In genomic region chr9:138119202-138120027, GRCh38 we compare ENCODE assay signal across 21 cellular contexts.
DNase-seq lines count a peak whose midpoint lies in the region; FAIRE-seq and TF ChIP-seq lines count a peak whose summit lies in the region.
"Had no signal": no experiment of that assay in that cellular context is flagged by ENCODE, and none has a peak within 500 bp of the region (broad histone marks: within the 10 kb centered on the region; RNA-seq: fewer than 3 reads in every experiment).

No MANE protein-coding gene starts in this region.

- H3K4me1 ChIP-seq in BLaER1, result peaks cover 38% of the 10 kb centered on the region
- H3K4me1 ChIP-seq in neuronal stem cell (ENCODE audit: control insufficient read depth in 2 of 2, insufficient read depth in 1 of 2, low read depth in 1 of 2, low read length in 2 of 2), result no peaks in the 10 kb centered on the region

- no peak overlapping the region for H2AFZ ChIP-seq in neuronal stem cell (ENCODE audit: low read length)

- H2BK12ac ChIP-seq in neuronal stem cell (ENCODE audit: low read length), result no peak overlapping the region

- peak overlapping the region; percentile 47 for H3K14ac ChIP-seq in neuronal stem cell (ENCODE audit: low read length)

- H3K4ac ChIP-seq in neuronal stem cell (ENCODE audit: low read length), result no peak overlapping the region

- no peak overlapping the region for H3K4me3 ChIP-seq in BLaER1
- H3K4me3 ChIP-seq in neuronal stem cell (ENCODE audit: low read length in 2 of 2), result peak overlapping the region in 1 of 2 donors; percentile 39
- H3K4me3 ChIP-seq: GM12878 had no signal

- no peaks in the 10 kb centered on the region for H3K27me3 ChIP-seq in BLaER1
- no peaks in the 10 kb centered on the region for H3K27me3 ChIP-seq in neuronal stem cell (ENCODE audit: control insufficient read depth in 3 of 3, insufficient read depth in 3 of 3, low read depth in 1 of 3, low read length in 3 of 3)

- no peak overlapping the region for H2BK15ac ChIP-seq in neuronal stem cell (ENCODE audit: low read length)

- no peak overlapping the region for H3K18ac ChIP-seq in neuronal stem cell (ENCODE audit: low read length)

- no peak overlapping the region for H3K23ac ChIP-seq in neuronal stem cell (ENCODE audit: low read depth, low read length, poor library complexity)

- H3K36me3 ChIP-seq in BLaER1 (no peaks in the 10 kb centered on the region), neuronal stem cell (replicated peaks in 1 of 2; ENCODE audit: control insufficient read depth in 2 of 2, insufficient read depth in 2 of 2, low read length in 2 of 2) (no peaks in the 10 kb centered on the region)

- H2AK5ac ChIP-seq in neuronal stem cell (ENCODE audit: low read depth, low read length), result no peak overlapping the region

- H3K79me1 ChIP-seq in neuronal stem cell (ENCODE audit: low read depth, low read length), result peaks cover 2% of the 10 kb centered on the region

- H3K27ac ChIP-seq in BLaER1 (no peak overlapping the region), neuronal stem cell (replicated peaks; ENCODE audit: low read length) (no peak overlapping the region)

- H4K20me1 ChIP-seq in BLaER1, result no peaks in the 10 kb centered on the region

- WGBS in neuronal stem cell (ENCODE audit: extremely low coverage in 2 of 2, insufficient read length in 2 of 2, insufficient replicate concordance in 1 of 2), 2 donors, result no CpG with 5 or more reads among the region's 25 CpGs

- H3K4me2 ChIP-seq in BLaER1, result peak overlapping the region; percentile 67
- H3K4me2 ChIP-seq in neuronal stem cell (ENCODE audit: insufficient read depth, low read length, poor library complexity, severe bottlenecking), result no peak overlapping the region

- H3K9ac ChIP-seq in BLaER1 (no peak overlapping the region), neuronal stem cell (ENCODE audit: low read depth, low read length, poor library complexity) (no peak overlapping the region)

- H2BK120ac ChIP-seq in neuronal stem cell (ENCODE audit: low read depth, low read length), result no peak overlapping the region

- peak; percentile 17 for DNase-seq in GM12892 (ENCODE audit: insufficient read length)
- peak; percentile 29 for DNase-seq in ecto neural progenitor cell (ENCODE audit: low spot score)
- DNase-seq in neuronal stem cell (ENCODE audit: low spot score), result no peak
- DNase-seq in stimulated activated CD4-positive, alpha-beta T cell treated with anti-CD3 and anti-CD28 coated beads, Interleukin-2, amount 100 ng/mL, for 24 hours, result no peak
- no peak for DNase-seq in globus pallidus (ENCODE audit: low spot score)
- no peak for DNase-seq in NCI-H69 (lab: John Stamatoyannopoulos, UW)
- DNase-seq: CD4-positive, CD25-positive, alpha-beta regulatory T cell; DMS79 treated with DMSO at 0.1 percent for 48 hours; KG1; NCI-H1092 treated with DMSO at 0.1 percent for 48 hours; NCI-H1436 treated with DMSO at 0.1 percent for 48 hours; NCI-H2029 treated with DMSO at 0.1 percent for 48 hours; NCI-H226; NCI-H510A treated with DMSO at 0.1 percent for 48 hours; NCI-H774; OCI-M1; Right ventricle myocardium superior had no signal

- TF ChIP-seq POLR2A in GM12892 (IDR thresholded peaks at IDR 0.05; ENCODE audit: low read depth, low read length), result no peak

- H4K8ac ChIP-seq in neuronal stem cell (ENCODE audit: low read depth, low read length), result no peak overlapping the region

- no peak overlapping the region for H2BK5ac ChIP-seq in neuronal stem cell (ENCODE audit: low read length)

- FAIRE-seq in GM12892 (lab: Jason Lieb, UNC), result no peak
- FAIRE-seq: A204.1, GM12878, HTR-8/SVneo had no signal

- no peak overlapping the region for H4K91ac ChIP-seq in neuronal stem cell (ENCODE audit: low read depth, low read length, poor library complexity)

- H3K9me3 ChIP-seq in BLaER1, result no peaks in the 10 kb centered on the region
- peaks cover 0 to 55% of the 10 kb centered on the region in 2 donors for H3K9me3 ChIP-seq in neuronal stem cell (replicated peaks in 1 of 2; ENCODE audit: control insufficient read depth in 2 of 2, insufficient read depth in 1 of 2, low read depth in 1 of 2, low read length in 2 of 2)

Comparison
In these comparisons a context has a peak if more than half of its experiments do, and no peak if none do; other contexts are left out.
1. DNase-seq: peak in GM12892 (single experiment) and ecto neural progenitor cell (single experiment); none in neuronal stem cell (single experiment), stimulated activated CD4-positive, alpha-beta T cell treated with anti-CD3 and anti-CD28 coated beads, Interleukin-2, amount 100 ng/mL, for 24 hours (0 of 2), globus pallidus (single experiment) and NCI-H69 (single experiment).